8 cellular contexts compared by ENCODE assay signal in genomic region chr6:3456395-3456767, GRCh38. TPM values are rescaled to one million over a fixed set of nuclear protein-coding genes. Genes with fewer than 3 reads are reported as not detected.
DNase-seq lines count a peak whose midpoint lies in the region; ATAC-seq, FAIRE-seq and TF ChIP-seq lines count a peak whose summit lies in the region.

No MANE protein-coding gene starts in this region.

- no peaks in the 10 kb centered on the region for H3K36me3 ChIP-seq in upper lobe of left lung

- DNase-seq in AG04450 (ENCODE audit: low read depth, low spot score) (no peak), T-helper 17 cell (no peak), upper lobe of left lung (no peak), RCC 7860 (ENCODE audit: low spot score) (no peak)
- no peak for DNase-seq in activated CD4-positive, alpha-beta T cell treated with anti-CD3 and anti-CD28 coated beads, Interleukin-2, amount 10 ng/mL, durations not matched to agents 7 days and 5 days

- peaks cover 66% of the 10 kb centered on the region for H3K27me3 ChIP-seq in AG04450 (ENCODE audit: control insufficient read depth, insufficient read depth, low read length)
- H3K27me3 ChIP-seq in layer of hippocampus (ENCODE audit: control insufficient read depth, insufficient read depth, low read length) = no peaks in the 10 kb centered on the region
- H3K27me3 ChIP-seq in upper lobe of left lung = peaks cover 0 to 9% (median 0%) of the 10 kb centered on the region in 4 donors

- H3K4me1 ChIP-seq in upper lobe of left lung = peaks cover 5 to 41% (median 22%) of the 10 kb centered on the region in 4 donors

- H3K9me3 ChIP-seq in AG04450 (ENCODE audit: control insufficient read depth, insufficient read depth, low read length) = no peaks in the 10 kb centered on the region; the same call in 1 of the 2 replicates
- no peaks in the 10 kb centered on the region for H3K9me3 ChIP-seq in T-helper 17 cell (ENCODE audit: control insufficient read depth, low read length, poor library complexity, severe bottlenecking)
- H3K9me3 ChIP-seq in upper lobe of left lung = no peaks in the 10 kb centered on the region

- TF ChIP-seq CTCF in AG04450 (IDR thresholded peaks at IDR 0.05; ENCODE audit: low read depth, low read length) (no peak), upper lobe of left lung (IDR thresholded peaks at IDR 0.05) (no peak)

- H3K9me3 Mint-ChIP-seq in activated CD4-positive, alpha-beta T cell treated with anti-CD3 and anti-CD28 coated beads, Interleukin-2, amount 10 ng/mL, durations not matched to agents 7 days and 5 days = no peaks in the 10 kb centered on the region

- CTCF ChIA-PET in AG04450 (lab: Charles Lee) = interaction anchor here (0.6 to 1.0 kb wide), 3 partner anchors 16 to 262 kb away, joined by 3 to 4 read pairs (median 3); no protein-coding TSS in a partner anchor
- CTCF ChIA-PET in activated CD4-positive, alpha-beta T cell treated with anti-CD3 and anti-CD28 coated beads, Interleukin-2, amount 10 ng/mL, durations not matched to agents 7 days and 5 days (lab: Charles Lee) = no interaction called here

- no peak for TF ChIP-seq EP300 in upper lobe of left lung (IDR thresholded peaks at IDR 0.05)

- POLR2A ChIA-PET in AG04450 (lab: Yijun Ruan, JAX) = no interaction called here
- POLR2A ChIA-PET in activated CD4-positive, alpha-beta T cell treated with anti-CD3 and anti-CD28 coated beads, Interleukin-2, amount 10 ng/mL, durations not matched to agents 7 days and 5 days (lab: Charles Lee) = no interaction called here

- H3K27ac ChIP-seq in AG04450 (ENCODE audit: low read depth, low read length) (no peak overlapping the region), layer of hippocampus (ENCODE audit: low read depth, low read length) (peak overlapping the region; percentile 82), upper lobe of left lung (peak overlapping the region in 2 of 4 donors; percentile 60 to 69)

- H3K4me3 Mint-ChIP-seq in T-helper 17 cell = no peak overlapping the region
- no peak overlapping the region for H3K4me3 Mint-ChIP-seq in activated CD4-positive, alpha-beta T cell treated with anti-CD3 and anti-CD28 coated beads, Interleukin-2, amount 10 ng/mL, durations not matched to agents 7 days and 5 days

- no peak for TF ChIP-seq POLR2A in upper lobe of left lung (IDR thresholded peaks at IDR 0.05)

- WGBS in upper lobe of left lung, 2 donors = 7% methylated on average over 8 of the region's 66 CpGs; no CpG with 5 or more reads in 1 of the 2 donors

- FAIRE-seq in RCC 7860 (lab: Jason Lieb, UNC) = no peak

- H3K27me3 Mint-ChIP-seq in T-helper 17 cell = peaks cover 25% of the 10 kb centered on the region
- peaks cover 42% of the 10 kb centered on the region for H3K27me3 Mint-ChIP-seq in activated CD4-positive, alpha-beta T cell treated with anti-CD3 and anti-CD28 coated beads, Interleukin-2, amount 10 ng/mL, durations not matched to agents 7 days and 5 days

- H3K4me1 Mint-ChIP-seq in T-helper 17 cell = peaks cover 9% of the 10 kb centered on the region
- peaks cover 5% of the 10 kb centered on the region for H3K4me1 Mint-ChIP-seq in activated CD4-positive, alpha-beta T cell treated with anti-CD3 and anti-CD28 coated beads, Interleukin-2, amount 10 ng/mL, durations not matched to agents 7 days and 5 days

- H3K27ac Mint-ChIP-seq in T-helper 17 cell = no peak overlapping the region
- H3K27ac Mint-ChIP-seq in activated CD4-positive, alpha-beta T cell treated with anti-CD3 and anti-CD28 coated beads, Interleukin-2, amount 10 ng/mL, durations not matched to agents 7 days and 5 days = no peak overlapping the region

- ATAC-seq in GM19351 (IDR thresholded peaks at IDR 0.05; ENCODE audit: unreplicated experiment) = peak; percentile 41
- peak; percentile 24 for ATAC-seq in T-helper 17 cell
- ATAC-seq in upper lobe of left lung (ENCODE audit: low FRiP score in 2 of 2) = peak in 1 of 2 donors; percentile 1
- ATAC-seq in HG03097 (IDR thresholded peaks at IDR 0.05; ENCODE audit: low FRiP score, unreplicated experiment) = no peak

- H3K4me3 ChIP-seq in AG04450 (ENCODE audit: low read depth, low read length) (peak overlapping the region; percentile 13; the same call in 1 of the 2 replicates), upper lobe of left lung (peak overlapping the region in 3 of 4 donors; percentile 51 to 69 (median 67))

- peaks cover 4% of the 10 kb centered on the region for H3K36me3 Mint-ChIP-seq in T-helper 17 cell (ENCODE audit: low read depth)
- H3K36me3 Mint-ChIP-seq in activated CD4-positive, alpha-beta T cell treated with anti-CD3 and anti-CD28 coated beads, Interleukin-2, amount 10 ng/mL, durations not matched to agents 7 days and 5 days (ENCODE audit: low read depth) = no peaks in the 10 kb centered on the region

RNA-seq across cellular contexts. Expression of gene SLC22A23, which starts 0.5 kb away (rescaled TPM):
- 0.12 TPM in 1 of 2 replicates, not detected in the other for polyA plus RNA-seq in AG04450 (2011; rRNA removed)
- polyA minus RNA-seq in AG04450 (2011; rRNA and poly(A)+ RNA removed) = not detected in 2 replicates
- total RNA-seq in T-helper 17 cell = 1 to 10 TPM; 6.3 to 9.0 TPM
- 10 to 100 TPM; 18.2 to 73.1 (median 28.3) TPM for total RNA-seq in upper lobe of left lung
- total RNA-seq in activated CD4-positive, alpha-beta T cell treated with anti-CD3 and anti-CD28 coated beads, Interleukin-2, amount 10 ng/mL, durations not matched to agents 7 days and 5 days = 1 to 10 TPM; 1.3 TPM
